Comparison of ENCODE assay signal across 8 cellular contexts in the genomic region with DNA sequence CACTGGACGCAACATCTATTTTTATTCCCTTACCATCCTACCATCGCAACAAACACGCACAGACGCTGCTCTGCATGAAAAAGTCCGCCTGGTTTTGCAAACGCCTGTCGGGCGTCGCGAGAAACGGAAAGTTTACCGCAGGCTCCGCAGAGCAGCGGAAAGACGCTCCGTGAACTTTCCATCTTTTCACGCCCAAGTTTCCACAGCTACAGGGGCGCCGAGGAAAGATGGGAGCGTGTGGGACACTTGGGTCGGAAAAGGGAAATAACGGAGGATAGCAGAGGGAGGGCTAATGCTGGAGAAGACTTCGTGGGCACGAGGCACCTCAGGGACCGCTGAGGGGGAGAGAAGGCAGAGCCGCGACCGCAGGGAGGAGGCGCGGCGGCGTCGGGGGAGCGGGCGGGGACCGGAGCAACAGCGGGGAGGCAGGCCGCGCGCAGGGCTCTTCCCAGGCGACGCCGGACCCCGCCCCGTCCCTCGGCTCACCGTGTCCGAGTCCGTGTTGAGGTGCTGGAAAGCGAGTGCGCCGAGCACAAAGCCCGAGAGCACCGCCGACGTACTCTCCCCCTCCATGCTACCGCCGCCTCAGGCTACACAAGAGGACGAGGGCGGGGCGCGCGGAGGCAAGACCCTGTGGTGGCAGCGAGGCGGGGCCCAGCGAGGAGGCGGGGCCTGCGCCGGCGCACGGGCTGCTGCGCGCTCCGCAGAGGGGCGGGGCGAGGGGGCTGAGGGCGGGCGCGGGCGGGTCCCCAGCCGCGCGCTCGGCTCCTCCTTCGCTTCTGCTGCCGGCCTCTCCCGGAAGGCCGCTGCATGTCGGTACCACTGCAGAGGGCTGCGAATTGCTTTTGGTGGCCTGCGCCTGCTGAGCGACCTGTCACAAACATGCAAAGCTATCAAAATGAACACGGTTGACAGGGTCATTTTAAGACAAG. TPM values are rescaled to one million over a fixed set of nuclear protein-coding genes. Genes with fewer than 3 reads are reported as not detected.
DNase-seq lines count a peak whose midpoint lies in the region; ATAC-seq and TF ChIP-seq lines count a peak whose summit lies in the region.

A gene (minus strand): TSS at position 601 of the 932 bp plus-strand sequence. CDS start 28 bp downstream, at position 573.

- H3K27ac Mint-ChIP-seq in Caco-2 (ENCODE audit: unreplicated experiment) (peak within 1 kb of the TSS; percentile 78), endodermal cell (peak within 1 kb of the TSS; percentile 88)

- H3K36me3 Mint-ChIP-seq in Caco-2 (ENCODE audit: insufficient read depth, unreplicated experiment) = peaks cover 14% of the 10 kb centered on the region
- peaks cover 2% of the 10 kb centered on the region for H3K36me3 Mint-ChIP-seq in endodermal cell (ENCODE audit: low read depth)

- H3K4me1 ChIP-seq in Caco-2 (peaks cover 18% of the 10 kb centered on the region), endodermal cell (ENCODE audit: control insufficient read depth, insufficient read depth, low read length) (no peaks in the 10 kb centered on the region), mesodermal cell (ENCODE audit: control insufficient read depth, insufficient read depth, low read length, poor library complexity, severe bottlenecking) (peaks cover 4% of the 10 kb centered on the region)

- DNase-seq in Caco-2 = peak; percentile 91 to 94
- peak; percentile 22 to 95 (median 88) for DNase-seq in HUDEP-2 (lab: John Stamatoyannopoulos, UW; ENCODE audit: unreplicated experiment in 76 of 76)
- peak; percentile 92 for DNase-seq in NOMO-1 treated with dmso at 0.1 percent for 144 hours (lab: John Stamatoyannopoulos, UW; ENCODE audit: unreplicated experiment)
- DNase-seq in activated CD8-positive, alpha-beta memory T cell treated with anti-CD3 and anti-CD28 coated beads, Interleukin-2, amount 50 U/mL, for 1 hour (ENCODE audit: extremely low read depth) = peak; percentile 83
- DNase-seq in endodermal cell = peak; percentile 98
- DNase-seq in stimulated activated CD8-positive, alpha-beta memory T cell treated with anti-CD3 and anti-CD28 coated beads, Interleukin-15, amount 100 ng/mL, for 24 hours (ENCODE audit: low read depth) = peak; percentile 91

- H3K4me1 Mint-ChIP-seq in Caco-2 (ENCODE audit: low read depth, unreplicated experiment) (peaks cover 10% of the 10 kb centered on the region), endodermal cell (peaks cover 11% of the 10 kb centered on the region)

- WGBS in endodermal cell (ENCODE audit: insufficient coverage in 1 of 2, insufficient read length in 1 of 2), 2 experiments = 2 to 6% methylated on average over 16 to 93 of the region's 93 CpGs
- 1 to 2% methylated on average over 57 to 63 of the region's 93 CpGs for WGBS in mesodermal cell (ENCODE audit: insufficient coverage in 2 of 2), 2 experiments

- BruUV-seq in Caco-2 (replicated peaks; lab: Mats Ljungman, UMichigan) = no TSS peak

- H3K4me3 ChIP-seq in Caco-2 (ENCODE audit: low read depth, low read length) (peak within 1 kb of the TSS; percentile 89), endodermal cell (ENCODE audit: low read length) (peak within 1 kb of the TSS; percentile 97), mesodermal cell (ENCODE audit: extremely low read depth, insufficient read depth, low read length, poor library complexity, severe bottlenecking) (peak within 1 kb of the TSS; percentile 59)

- no peaks in the 10 kb centered on the region for H3K9me3 Mint-ChIP-seq in Caco-2 (ENCODE audit: unreplicated experiment)
- no peaks in the 10 kb centered on the region for H3K9me3 Mint-ChIP-seq in endodermal cell

- TF ChIP-seq CTCF in Caco-2 (IDR thresholded peaks at IDR 0.05; ENCODE audit: insufficient read depth in 1 of 2, low read depth in 1 of 2, low read length in 1 of 2, severe bottlenecking in 1 of 2, unreplicated experiment in 1 of 2) = no peak
- no peak for TF ChIP-seq CTCF in endodermal cell (conservative IDR thresholded peaks at IDR 0.05)

- H3K36me3 ChIP-seq in Caco-2 (ENCODE audit: control insufficient read depth, insufficient read depth, low read length) = no peaks in the 10 kb centered on the region
- peaks cover 5% of the 10 kb centered on the region for H3K36me3 ChIP-seq in endodermal cell (ENCODE audit: control insufficient read depth, insufficient read depth, low read length)
- peaks cover 9% of the 10 kb centered on the region for H3K36me3 ChIP-seq in mesodermal cell (ENCODE audit: control insufficient read depth, insufficient read depth, low read length)

- H3K27me3 Mint-ChIP-seq in Caco-2 (ENCODE audit: insufficient read depth, unreplicated experiment) (no peaks in the 10 kb centered on the region), endodermal cell (ENCODE audit: insufficient read depth) (peaks cover 13% of the 10 kb centered on the region)

- ATAC-seq in GM21390 (IDR thresholded peaks at IDR 0.05; ENCODE audit: unreplicated experiment) = peak; percentile 97

- POLR2A ChIA-PET in Caco-2 (lab: Charles Lee) = no interaction called here

- peak within 1 kb of the TSS; percentile 90 for H3K4me3 Mint-ChIP-seq in Caco-2 (ENCODE audit: unreplicated experiment)
- H3K4me3 Mint-ChIP-seq in endodermal cell = peak within 1 kb of the TSS; percentile 79

- peak within 1 kb of the TSS; percentile 80 for H3K27ac ChIP-seq in endodermal cell (ENCODE audit: low read depth, low read length)
- H3K27ac ChIP-seq in mesodermal cell (ENCODE audit: low read depth, low read length, severe bottlenecking) = peak within 1 kb of the TSS; percentile 71

- H3K27me3 ChIP-seq in Caco-2 (replicated peaks; ENCODE audit: control insufficient read depth, insufficient read depth, low read length) (no peaks in the 10 kb centered on the region), endodermal cell (ENCODE audit: control insufficient read depth, insufficient read depth, low read length, poor library complexity, severe bottlenecking) (no peaks in the 10 kb centered on the region)

- intact Hi-C loops in Caco-2 (cut with micrococcal nuclease; ENCODE audit: unreplicated experiment) = loop anchor here (1.0 to 2.0 kb wide), 2 partner anchors 28 to 200 kb away; a partner anchor contains a TSS

- CTCF ChIA-PET in Caco-2 (lab: Charles Lee) = interaction anchor here (0.6 kb wide), 1 partner anchor 706 kb away, joined by 5 read pairs; no protein-coding TSS in a partner anchor

- H3K9ac ChIP-seq in endodermal cell (ENCODE audit: extremely low read depth, low read length, poor library complexity, severe bottlenecking) = peak within 1 kb of the TSS; percentile 57

- H3K9me3 ChIP-seq in Caco-2 (no peaks in the 10 kb centered on the region), endodermal cell (ENCODE audit: control insufficient read depth, low read length) (no peaks in the 10 kb centered on the region), mesodermal cell (ENCODE audit: control insufficient read depth, low read length) (no peaks in the 10 kb centered on the region)

RNA-seq across cellular contexts. Expression of the gene that starts here (rescaled TPM):
- total RNA-seq in Caco-2 (2022) (18.2 and 19.9 TPM in 2 replicates), endodermal cell (10 to 100 TPM; 26.0 to 26.6 TPM)
- 33.2 TPM for polyA plus RNA-seq in endodermal cell (2013, experiment 1 of 2)
- 32.5 TPM for polyA plus RNA-seq in endodermal cell (2013, experiment 2 of 2)
- polyA plus RNA-seq in mesodermal cell (2013, experiment 1 of 2) = 29.8 TPM
- 40.6 TPM for polyA plus RNA-seq in mesodermal cell (2013, experiment 2 of 2)

Comparison
In these comparisons a context has a peak if more than half of its experiments do, and no peak if none do; other contexts are left out.
1. Peak in every context shown above with its lines: DNase-seq, ATAC-seq, H3K4me3 ChIP-seq and H3K27ac ChIP-seq.